ENCODE assay signal across 1 cellular context in the genomic region with DNA sequence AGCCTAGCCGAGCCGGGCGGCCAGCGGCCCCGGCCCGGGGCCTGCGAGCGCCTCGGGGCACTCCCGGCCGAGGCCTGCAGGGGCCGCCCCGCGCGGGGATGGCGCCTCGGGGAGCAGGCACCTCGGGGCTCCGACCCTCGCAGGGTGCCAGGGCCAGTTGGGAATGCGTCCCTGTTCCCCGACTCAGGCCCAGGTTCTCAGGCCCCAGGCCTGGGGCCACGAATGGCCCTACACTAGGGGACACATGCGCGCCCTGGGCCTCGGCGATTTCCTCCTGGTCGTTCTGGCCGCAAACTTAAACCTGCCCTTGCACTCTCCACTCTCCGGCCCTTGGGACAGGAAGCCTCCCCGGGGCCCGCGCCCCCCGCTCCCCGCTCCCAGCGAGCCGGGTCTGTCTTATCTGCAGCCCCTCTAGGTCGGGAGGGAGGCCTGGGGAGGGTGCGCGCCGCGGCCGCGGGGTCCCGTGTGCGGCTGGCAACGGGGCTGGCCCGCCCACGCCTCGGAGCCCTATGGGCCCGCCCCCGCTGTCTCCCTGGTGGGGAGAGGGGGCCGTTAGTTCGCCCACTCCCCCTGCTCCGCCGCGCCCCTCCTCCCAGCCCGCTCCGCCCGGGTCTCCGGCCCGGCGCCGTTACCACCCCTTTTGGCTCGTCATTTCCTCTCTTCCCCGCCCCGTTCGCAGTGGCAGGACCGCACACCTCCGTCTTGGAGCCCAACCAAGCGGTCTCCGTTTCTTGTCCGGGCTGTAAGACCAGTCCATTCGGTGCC.
A peak's percentile ranks its signal among the peaks of the same experiment; 100 is the strongest.
TF ChIP-seq lines count a peak whose summit lies in the region.

No MANE protein-coding gene starts in this region.

TF ChIP-seq in WTC11, 78 proteins besides CTCF, POLR2A, EP300 and RAD21 (continued from another document):
- 0 out of 2 replicates have a peak, but pooled peaks have one; percentile 24 for TF ChIP-seq FOXK1 (CRISPR knock-in tag; IDR thresholded peaks at IDR 0.05)
- TF ChIP-seq ZNF423 (CRISPR knock-in tag; IDR thresholded peaks at IDR 0.05) = peak; percentile 59
